ENCODE assay signal across 8 cellular contexts in the genomic region with DNA sequence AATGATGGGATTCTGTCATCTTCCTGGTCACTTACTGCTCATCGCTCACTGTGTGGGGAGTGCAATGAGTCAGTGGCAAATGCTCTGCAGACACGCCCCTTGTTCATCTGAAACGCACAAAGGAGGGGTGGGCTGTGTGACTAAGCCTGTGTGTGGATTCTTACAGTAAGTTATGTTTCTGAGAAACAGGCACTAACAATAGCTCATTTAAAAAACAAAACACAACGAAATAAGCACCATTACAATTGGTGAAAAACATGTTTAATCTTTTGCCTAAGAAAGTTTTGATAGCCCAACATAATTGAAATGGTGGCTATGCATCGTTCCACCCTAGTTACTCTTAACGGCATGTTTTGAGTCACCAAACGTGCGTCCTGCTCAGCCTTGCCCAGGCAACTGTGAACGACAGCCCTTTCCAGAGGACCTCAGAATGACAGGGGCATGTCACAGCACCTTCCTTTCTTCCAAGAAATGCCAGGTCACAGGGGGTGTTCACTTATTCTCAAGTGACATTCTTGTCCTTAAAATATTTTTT.
A peak's percentile ranks its signal among the peaks of the same experiment; 100 is the strongest.
DNase-seq lines count a peak whose midpoint lies in the region; ATAC-seq and TF ChIP-seq lines count a peak whose summit lies in the region.

No MANE protein-coding gene starts in this region.

- peak; percentile 94 for DNase-seq in A172 (ENCODE audit: low spot score)
- DNase-seq in SJSA1 (ENCODE audit: low read depth in 1 of 2, low spot score in 2 of 2): peak; percentile 95 to 96
- peak; percentile 58 to 89 (median 86) for DNase-seq in adrenal gland
- peak; percentile 53 for DNase-seq in iPS-NIHi7 (ENCODE audit: extremely low spot score)
- DNase-seq in stimulated activated CD4-positive, alpha-beta T cell treated with anti-CD3 and anti-CD28 coated beads, Interleukin-4, amount 100 ng/mL, for 48 hours (ENCODE audit: low read depth in 2 of 2): peak; percentile 33 to 70
- no peak for DNase-seq in WTC11 (ENCODE audit: low spot score)

- intact Hi-C loops in adrenal gland (cut with DNase I): no loop called here

- H3K9me3 ChIP-seq in SJSA1 (replicated peaks): no peaks in the 10 kb centered on the region
- no peaks in the 10 kb centered on the region for H3K9me3 ChIP-seq in adrenal gland (replicated peaks in 1 of 3)

- H3K4me1 ChIP-seq in SJSA1 (replicated peaks): peaks cover 29% of the 10 kb centered on the region
- peaks cover 0 to 7% of the 10 kb centered on the region in 2 donors for H3K4me1 ChIP-seq in adrenal gland (replicated peaks in 1 of 2)

- TF ChIP-seq POLR2A in adrenal gland (IDR thresholded peaks at IDR 0.05): no peak

- WGBS in adrenal gland, 4 donors: 28 to 34% (median 31%) methylated on average over 9 of the region's 9 CpGs

- H3K4me3 ChIP-seq in SJSA1 (peak overlapping the region; percentile 18), adrenal gland (peak overlapping the region in 1 of 4 donors; percentile 31)

- no peaks in the 10 kb centered on the region for H3K9me3 Mint-ChIP-seq in WTC11

- H3K27me3 ChIP-seq in SJSA1 (replicated peaks): no peaks in the 10 kb centered on the region
- no peaks in the 10 kb centered on the region for H3K27me3 ChIP-seq in adrenal gland

- H3K27ac ChIP-seq in SJSA1 (peak overlapping the region; percentile 97), adrenal gland (peak overlapping the region in 4 of 5 donors; percentile 17 to 83 (median 44))

- no peaks in the 10 kb centered on the region for H3K27me3 Mint-ChIP-seq in WTC11 (ENCODE audit: low read depth)

- peak; percentile 96 for ATAC-seq in GM18907 (IDR thresholded peaks at IDR 0.05; ENCODE audit: unreplicated experiment)
- ATAC-seq in HG03103 (IDR thresholded peaks at IDR 0.05; ENCODE audit: low read depth, unreplicated experiment): peak; percentile 87
- ATAC-seq in WTC11: no peak

- POLR2A ChIA-PET in WTC11 (lab: Charles Lee): no interaction called here

- H3K36me3 ChIP-seq in SJSA1: no peaks in the 10 kb centered on the region
- no peaks in the 10 kb centered on the region for H3K36me3 ChIP-seq in adrenal gland (replicated peaks in 1 of 2)

- H3K4me1 Mint-ChIP-seq in WTC11: peaks cover 19% of the 10 kb centered on the region

- H3K36me3 Mint-ChIP-seq in WTC11: no peaks in the 10 kb centered on the region

- no peak for TF ChIP-seq CTCF in adrenal gland (IDR thresholded peaks at IDR 0.05)
- TF ChIP-seq CTCF in WTC11 (IDR thresholded peaks at IDR 0.05): no peak

- no peak overlapping the region for H3K27ac Mint-ChIP-seq in WTC11

- no peak overlapping the region for H3K4me3 Mint-ChIP-seq in WTC11

- CTCF ChIA-PET in WTC11 (lab: Charles Lee): no interaction called here

TF ChIP-seq in WTC11, 78 proteins besides CTCF, POLR2A, EP300 and RAD21:
- no peak for TF ChIP-seq ZNF423 (CRISPR knock-in tag; IDR thresholded peaks at IDR 0.05)
- TF ChIP-seq, protein P1, sequence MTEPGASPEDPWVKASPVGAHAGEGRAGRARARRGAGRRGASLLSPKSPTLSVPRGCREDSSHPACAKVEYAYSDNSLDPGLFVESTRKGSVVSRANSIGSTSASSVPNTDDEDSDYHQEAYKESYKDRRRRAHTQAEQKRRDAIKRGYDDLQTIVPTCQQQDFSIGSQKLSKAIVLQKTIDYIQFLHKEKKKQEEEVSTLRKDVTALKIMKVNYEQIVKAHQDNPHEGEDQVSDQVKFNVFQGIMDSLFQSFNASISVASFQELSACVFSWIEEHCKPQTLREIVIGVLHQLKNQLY (CRISPR knock-in tag; IDR thresholded peaks at IDR 0.05): no peak
